Comparison of ENCODE assay signal across 1 cellular context in genomic region chr13:98576215-98576945, GRCh38.
TF ChIP-seq lines count a peak whose summit lies in the region.

No MANE protein-coding gene starts in this region.

TF ChIP-seq in HEK293, 187 proteins besides CTCF, POLR2A, EP300 and RAD21 (continued from another document):
- TF ChIP-seq ZSCAN18 (tag by site-specific recombination; IDR thresholded peaks at IDR 0.05) (no peak), PRDM6 (tag by site-specific recombination; IDR thresholded peaks at IDR 0.05) (no peak), ZNF530 (tag by site-specific recombination; IDR thresholded peaks at IDR 0.05; ENCODE audit: low read depth) (no peak), ZFHX2 (tag by site-specific recombination; conservative IDR thresholded peaks at IDR 0.05) (peak; percentile 60), ZNF114 (tag by site-specific recombination; IDR thresholded peaks at IDR 0.05) (no peak), ZSCAN30 (tag by site-specific recombination; IDR thresholded peaks at IDR 0.05) (no peak), ZBTB7A (tag by site-specific recombination; IDR thresholded peaks at IDR 0.05; ENCODE audit: low read depth) (peak; percentile 20; the same call in 1 of the 2 replicates), ZNF302 (tag by site-specific recombination; IDR thresholded peaks at IDR 0.05; ENCODE audit: low read depth) (no peak), ZNF677 (tag by site-specific recombination; IDR thresholded peaks at IDR 0.05) (no peak), ZNF157 (tag by site-specific recombination; IDR thresholded peaks at IDR 0.05) (no peak), ZNF16 (tag by site-specific recombination; IDR thresholded peaks at IDR 0.05; ENCODE audit: low read depth) (no peak), KLF10 (tag by site-specific recombination; IDR thresholded peaks at IDR 0.05) (peak; percentile 54; the same call in 1 of the 2 replicates), KLF9 (tag by site-specific recombination; IDR thresholded peaks at IDR 0.05; ENCODE audit: low read depth) (peak; percentile 32), ZNF335 (tag by site-specific recombination; conservative IDR thresholded peaks at IDR 0.05) (peak; percentile 36; the same call in 1 of the 2 replicates), ZIC2 (tag by site-specific recombination; IDR thresholded peaks at IDR 0.05) (no peak; the same call in 1 of the 2 replicates), MEIS1 (CRISPR knock-in tag; IDR thresholded peaks at IDR 0.05; ENCODE audit: borderline replicate concordance) (no peak), ZNF311 (tag by site-specific recombination; IDR thresholded peaks at IDR 0.05; ENCODE audit: borderline replicate concordance) (no peak), ZNF555 (tag by site-specific recombination; conservative IDR thresholded peaks at IDR 0.05) (no peak), ZNF701 (tag by site-specific recombination; IDR thresholded peaks at IDR 0.05) (no peak), TCF7L2 (IDR thresholded peaks at IDR 0.05; ENCODE audit: borderline replicate concordance, low read depth, low read length) (no peak), ZNF776 (tag by site-specific recombination; IDR thresholded peaks at IDR 0.05; ENCODE audit: borderline replicate concordance) (no peak), ZNF660 (tag by site-specific recombination; IDR thresholded peaks at IDR 0.05) (no peak), PRDM10 (tag by site-specific recombination; IDR thresholded peaks at IDR 0.05) (0 out of 2 replicates have a peak, but pooled peaks have one; percentile 8), ZNF184 (tag by site-specific recombination; IDR thresholded peaks at IDR 0.05) (no peak)
- TF ChIP-seq, protein P1, sequence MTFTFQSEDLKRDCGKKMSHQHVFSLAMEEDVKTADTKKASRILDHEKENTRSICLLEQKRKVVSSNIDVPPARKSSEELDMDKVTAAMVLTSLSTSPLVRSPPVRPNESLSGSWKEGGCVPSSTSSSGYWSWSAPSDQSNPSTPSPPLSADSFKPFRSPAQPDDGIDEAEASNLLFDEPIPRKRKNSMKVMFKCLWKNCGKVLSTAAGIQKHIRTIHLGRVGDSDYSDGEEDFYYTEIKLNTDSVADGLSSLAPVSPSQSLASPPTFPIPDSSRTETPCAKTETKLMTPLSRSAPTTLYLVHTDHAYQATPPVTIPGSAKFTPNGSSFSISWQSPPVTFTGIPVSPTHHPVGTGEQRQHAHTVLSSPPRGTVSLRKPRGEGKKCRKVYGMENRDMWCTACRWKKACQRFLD (tag by site-specific recombination; IDR thresholded peaks at IDR 0.05): no peak
- TF ChIP-seq, protein P2, sequence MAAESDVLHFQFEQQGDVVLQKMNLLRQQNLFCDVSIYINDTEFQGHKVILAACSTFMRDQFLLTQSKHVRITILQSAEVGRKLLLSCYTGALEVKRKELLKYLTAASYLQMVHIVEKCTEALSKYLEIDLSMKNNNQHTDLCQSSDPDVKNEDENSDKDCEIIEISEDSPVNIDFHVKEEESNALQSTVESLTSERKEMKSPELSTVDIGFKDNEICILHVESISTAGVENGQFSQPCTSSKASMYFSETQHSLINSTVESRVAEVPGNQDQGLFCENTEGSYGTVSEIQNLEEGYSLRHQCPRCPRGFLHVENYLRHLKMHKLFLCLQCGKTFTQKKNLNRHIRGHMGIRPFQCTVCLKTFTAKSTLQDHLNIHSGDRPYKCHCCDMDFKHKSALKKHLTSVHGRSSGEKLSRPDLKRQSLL (tag by site-specific recombination; IDR thresholded peaks at IDR 0.05): no peak
- TF ChIP-seq, protein P3, sequence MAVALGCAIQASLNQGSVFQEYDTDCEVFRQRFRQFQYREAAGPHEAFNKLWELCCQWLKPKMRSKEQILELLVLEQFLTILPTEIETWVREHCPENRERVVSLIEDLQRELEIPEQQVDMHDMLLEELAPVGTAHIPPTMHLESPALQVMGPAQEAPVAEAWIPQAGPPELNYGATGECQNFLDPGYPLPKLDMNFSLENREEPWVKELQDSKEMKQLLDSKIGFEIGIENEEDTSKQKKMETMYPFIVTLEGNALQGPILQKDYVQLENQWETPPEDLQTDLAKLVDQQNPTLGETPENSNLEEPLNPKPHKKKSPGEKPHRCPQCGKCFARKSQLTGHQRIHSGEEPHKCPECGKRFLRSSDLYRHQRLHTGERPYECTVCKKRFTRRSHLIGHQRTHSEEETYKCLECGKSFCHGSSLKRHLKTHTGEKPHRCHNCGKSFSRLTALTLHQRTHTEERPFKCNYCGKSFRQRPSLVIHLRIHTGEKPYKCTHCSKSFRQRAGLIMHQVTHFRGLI (tag by site-specific recombination; IDR thresholded peaks at IDR 0.05): no peak
- TF ChIP-seq, protein P4, sequence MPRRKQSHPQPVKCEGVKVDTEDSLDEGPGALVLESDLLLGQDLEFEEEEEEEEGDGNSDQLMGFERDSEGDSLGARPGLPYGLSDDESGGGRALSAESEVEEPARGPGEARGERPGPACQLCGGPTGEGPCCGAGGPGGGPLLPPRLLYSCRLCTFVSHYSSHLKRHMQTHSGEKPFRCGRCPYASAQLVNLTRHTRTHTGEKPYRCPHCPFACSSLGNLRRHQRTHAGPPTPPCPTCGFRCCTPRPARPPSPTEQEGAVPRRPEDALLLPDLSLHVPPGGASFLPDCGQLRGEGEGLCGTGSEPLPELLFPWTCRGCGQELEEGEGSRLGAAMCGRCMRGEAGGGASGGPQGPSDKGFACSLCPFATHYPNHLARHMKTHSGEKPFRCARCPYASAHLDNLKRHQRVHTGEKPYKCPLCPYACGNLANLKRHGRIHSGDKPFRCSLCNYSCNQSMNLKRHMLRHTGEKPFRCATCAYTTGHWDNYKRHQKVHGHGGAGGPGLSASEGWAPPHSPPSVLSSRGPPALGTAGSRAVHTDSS (tag by site-specific recombination; IDR thresholded peaks at IDR 0.05): no peak
- TF ChIP-seq, protein P5, sequence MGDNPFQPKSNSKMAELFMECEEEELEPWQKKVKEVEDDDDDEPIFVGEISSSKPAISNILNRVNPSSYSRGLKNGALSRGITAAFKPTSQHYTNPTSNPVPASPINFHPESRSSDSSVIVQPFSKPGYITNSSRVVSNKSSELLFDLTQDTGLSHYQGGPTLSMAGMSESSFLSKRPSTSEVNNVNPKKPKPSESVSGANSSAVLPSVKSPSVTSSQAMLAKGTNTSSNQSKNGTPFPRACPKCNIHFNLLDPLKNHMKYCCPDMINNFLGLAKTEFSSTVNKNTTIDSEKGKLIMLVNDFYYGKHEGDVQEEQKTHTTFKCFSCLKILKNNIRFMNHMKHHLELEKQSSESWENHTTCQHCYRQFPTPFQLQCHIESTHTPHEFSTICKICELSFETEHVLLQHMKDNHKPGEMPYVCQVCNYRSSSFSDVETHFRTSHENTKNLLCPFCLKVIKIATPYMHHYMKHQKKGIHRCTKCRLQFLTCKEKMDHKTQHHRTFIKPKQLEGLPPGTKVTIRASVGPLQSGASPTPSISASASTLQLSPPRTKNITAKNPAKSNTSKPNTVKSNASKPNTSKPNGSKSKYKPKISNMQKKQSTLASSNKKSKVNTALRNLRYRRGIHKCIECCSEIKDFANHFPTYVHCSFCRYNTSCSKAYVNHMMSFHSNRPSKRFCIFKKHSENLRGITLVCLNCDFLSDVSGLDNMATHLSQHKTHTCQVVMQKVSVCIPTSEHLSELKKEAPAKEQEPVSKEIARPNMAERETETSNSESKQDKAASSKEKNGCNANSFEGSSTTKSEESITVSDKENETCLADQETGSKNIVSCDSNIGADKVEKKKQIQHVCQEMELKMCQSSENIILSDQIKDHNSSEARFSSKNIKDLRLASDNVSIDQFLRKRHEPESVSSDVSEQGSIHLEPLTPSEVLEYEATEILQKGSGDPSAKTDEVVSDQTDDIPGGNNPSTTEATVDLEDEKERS (tag by site-specific recombination; IDR thresholded peaks at IDR 0.05): no peak
- TF ChIP-seq, protein P6, sequence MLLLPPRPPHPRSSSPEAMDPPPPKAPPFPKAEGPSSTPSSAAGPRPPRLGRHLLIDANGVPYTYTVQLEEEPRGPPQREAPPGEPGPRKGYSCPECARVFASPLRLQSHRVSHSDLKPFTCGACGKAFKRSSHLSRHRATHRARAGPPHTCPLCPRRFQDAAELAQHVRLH (tag by site-specific recombination; IDR thresholded peaks at IDR 0.05): no peak
- TF ChIP-seq, protein P7, sequence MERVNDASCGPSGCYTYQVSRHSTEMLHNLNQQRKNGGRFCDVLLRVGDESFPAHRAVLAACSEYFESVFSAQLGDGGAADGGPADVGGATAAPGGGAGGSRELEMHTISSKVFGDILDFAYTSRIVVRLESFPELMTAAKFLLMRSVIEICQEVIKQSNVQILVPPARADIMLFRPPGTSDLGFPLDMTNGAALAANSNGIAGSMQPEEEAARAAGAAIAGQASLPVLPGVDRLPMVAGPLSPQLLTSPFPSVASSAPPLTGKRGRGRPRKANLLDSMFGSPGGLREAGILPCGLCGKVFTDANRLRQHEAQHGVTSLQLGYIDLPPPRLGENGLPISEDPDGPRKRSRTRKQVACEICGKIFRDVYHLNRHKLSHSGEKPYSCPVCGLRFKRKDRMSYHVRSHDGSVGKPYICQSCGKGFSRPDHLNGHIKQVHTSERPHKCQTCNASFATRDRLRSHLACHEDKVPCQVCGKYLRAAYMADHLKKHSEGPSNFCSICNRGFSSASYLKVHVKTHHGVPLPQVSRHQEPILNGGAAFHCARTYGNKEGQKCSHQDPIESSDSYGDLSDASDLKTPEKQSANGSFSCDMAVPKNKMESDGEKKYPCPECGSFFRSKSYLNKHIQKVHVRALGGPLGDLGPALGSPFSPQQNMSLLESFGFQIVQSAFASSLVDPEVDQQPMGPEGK (tag by site-specific recombination; IDR thresholded peaks at IDR 0.05): 0 out of 2 replicates have a peak, but pooled peaks have one; percentile 55
- TF ChIP-seq, protein P8, sequence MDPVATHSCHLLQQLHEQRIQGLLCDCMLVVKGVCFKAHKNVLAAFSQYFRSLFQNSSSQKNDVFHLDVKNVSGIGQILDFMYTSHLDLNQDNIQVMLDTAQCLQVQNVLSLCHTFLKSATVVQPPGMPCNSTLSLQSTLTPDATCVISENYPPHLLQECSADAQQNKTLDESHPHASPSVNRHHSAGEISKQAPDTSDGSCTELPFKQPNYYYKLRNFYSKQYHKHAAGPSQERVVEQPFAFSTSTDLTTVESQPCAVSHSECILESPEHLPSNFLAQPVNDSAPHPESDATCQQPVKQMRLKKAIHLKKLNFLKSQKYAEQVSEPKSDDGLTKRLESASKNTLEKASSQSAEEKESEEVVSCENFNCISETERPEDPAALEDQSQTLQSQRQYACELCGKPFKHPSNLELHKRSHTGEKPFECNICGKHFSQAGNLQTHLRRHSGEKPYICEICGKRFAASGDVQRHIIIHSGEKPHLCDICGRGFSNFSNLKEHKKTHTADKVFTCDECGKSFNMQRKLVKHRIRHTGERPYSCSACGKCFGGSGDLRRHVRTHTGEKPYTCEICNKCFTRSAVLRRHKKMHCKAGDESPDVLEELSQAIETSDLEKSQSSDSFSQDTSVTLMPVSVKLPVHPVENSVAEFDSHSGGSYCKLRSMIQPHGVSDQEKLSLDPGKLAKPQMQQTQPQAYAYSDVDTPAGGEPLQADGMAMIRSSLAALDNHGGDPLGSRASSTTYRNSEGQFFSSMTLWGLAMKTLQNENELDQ (tag by site-specific recombination; IDR thresholded peaks at IDR 0.05; ENCODE audit: low read depth): no peak
- TF ChIP-seq, protein P9, sequence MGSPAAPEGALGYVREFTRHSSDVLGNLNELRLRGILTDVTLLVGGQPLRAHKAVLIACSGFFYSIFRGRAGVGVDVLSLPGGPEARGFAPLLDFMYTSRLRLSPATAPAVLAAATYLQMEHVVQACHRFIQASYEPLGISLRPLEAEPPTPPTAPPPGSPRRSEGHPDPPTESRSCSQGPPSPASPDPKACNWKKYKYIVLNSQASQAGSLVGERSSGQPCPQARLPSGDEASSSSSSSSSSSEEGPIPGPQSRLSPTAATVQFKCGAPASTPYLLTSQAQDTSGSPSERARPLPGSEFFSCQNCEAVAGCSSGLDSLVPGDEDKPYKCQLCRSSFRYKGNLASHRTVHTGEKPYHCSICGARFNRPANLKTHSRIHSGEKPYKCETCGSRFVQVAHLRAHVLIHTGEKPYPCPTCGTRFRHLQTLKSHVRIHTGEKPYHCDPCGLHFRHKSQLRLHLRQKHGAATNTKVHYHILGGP (tag by site-specific recombination; IDR thresholded peaks at IDR 0.05): no peak
